In the genomic region with DNA sequence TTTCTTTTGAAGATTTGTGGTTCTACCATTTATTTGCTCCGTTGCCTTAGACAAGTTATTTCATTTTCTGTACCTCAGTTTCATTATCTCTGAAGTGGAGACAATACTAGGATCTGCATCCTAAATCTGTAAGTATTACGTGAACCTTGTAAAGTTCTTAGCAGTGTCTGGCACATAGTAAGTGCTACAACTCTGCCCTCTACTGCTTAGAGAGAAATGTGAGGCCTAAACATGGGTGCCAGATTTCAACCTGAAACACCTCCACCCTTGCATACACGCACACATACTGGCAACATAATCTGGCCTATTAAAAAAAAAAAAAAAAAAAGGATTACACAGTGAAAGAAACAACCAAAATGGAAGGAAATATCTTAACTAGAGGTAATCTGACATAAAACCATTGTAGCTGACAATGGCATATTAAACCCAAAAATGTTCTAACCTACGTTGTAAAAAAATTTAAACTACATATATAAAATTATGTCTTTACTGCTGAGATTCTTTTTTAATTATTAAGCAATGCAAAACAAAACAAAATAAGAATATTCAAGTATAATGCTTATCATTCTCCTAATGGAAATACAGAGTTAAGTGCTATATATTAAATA, we compare ENCODE assay signal across 7 cellular contexts.
DNase-seq lines count a peak whose midpoint lies in the region; ATAC-seq, FAIRE-seq and TF ChIP-seq lines count a peak whose summit lies in the region.

No MANE protein-coding gene starts in this region.

- intact Hi-C loops in pancreas (cut with DNase I): loop anchor here in 2 of 3 donors (10.0 kb wide), 2 partner anchors 132 to 222 kb away; a partner anchor contains a TSS

- H3K27ac ChIP-seq in HEK293 (ENCODE audit: extremely low read depth, low read depth, low read length) (no peak overlapping the region), pancreas (no peak overlapping the region)

- H3K4me1 ChIP-seq in HEK293 (ENCODE audit: control insufficient read depth, insufficient read depth, low read length) (no peaks in the 10 kb centered on the region), pancreas (no peaks in the 10 kb centered on the region)

- peak; percentile 21; the same call in 1 of the 2 replicates for TF ChIP-seq CTCF in GM12874 (IDR thresholded peaks at IDR 0.05; ENCODE audit: insufficient read depth, low read depth, low read length)
- TF ChIP-seq CTCF in HEK293 (tag by site-specific recombination; IDR thresholded peaks at IDR 0.05): peak; percentile 67
- peak in 1 of 4 donors; percentile 23 for TF ChIP-seq CTCF in pancreas (IDR thresholded peaks at IDR 0.05)

- FAIRE-seq in pancreas (lab: Jason Lieb, UNC): peak; percentile 5

- CTCF ChIA-PET in HEK293 (lab: Yijun Ruan, JAX): interaction anchor here (0.6 to 4.0 kb wide), 12 partner anchors 9 to 521 kb away, joined by 3 to 51 read pairs (median 5); a partner anchor contains a TSS

- ATAC-seq in pancreas (peak; percentile 53 to 93 (median 86)), HG02970 (IDR thresholded peaks at IDR 0.05; ENCODE audit: low FRiP score, unreplicated experiment) (no peak)

- WGBS in pancreas, 2 donors: 55 to 63% methylated on average over 4 of the region's 4 CpGs

- H3K4me3 ChIP-seq in HEK293 (ENCODE audit: low read depth, low read length): no peak overlapping the region
- H3K4me3 ChIP-seq in pancreas: no peak overlapping the region

- H3K9me3 ChIP-seq in HEK293 (ENCODE audit: control insufficient read depth, insufficient read depth, low read depth, low read length) (no peaks in the 10 kb centered on the region), pancreas (no peaks in the 10 kb centered on the region)

- DNase-seq in NCI-H146 treated with DMSO at 0.1 percent for 48 hours (lab: John Stamatoyannopoulos, UW; ENCODE audit: unreplicated experiment): peak; percentile 3
- DNase-seq in dermis microvascular lymphatic vessel endothelial cell (ENCODE audit: low read depth in 2 of 2): peak; percentile 34 to 73
- DNase-seq in pancreas: peak in 1 of 6 donors; percentile 18
- no peak for DNase-seq in T-helper 9 cell

- H3K36me3 ChIP-seq in HEK293 (ENCODE audit: control insufficient read depth in 2 of 2, insufficient read depth in 1 of 2, low read length in 2 of 2) (no peaks in the 10 kb centered on the region), pancreas (no peaks in the 10 kb centered on the region)

- POLR2A ChIA-PET in HEK293 (lab: Yijun Ruan, JAX): no interaction called here

- H3K27me3 ChIP-seq in pancreas: no peaks in the 10 kb centered on the region

TF ChIP-seq in HEK293, 187 proteins besides CTCF, POLR2A, EP300 and RAD21:
- TF ChIP-seq ZNF654 (tag by site-specific recombination; IDR thresholded peaks at IDR 0.05; ENCODE audit: low read depth): peak; percentile 82
- TF ChIP-seq ZNF664 (tag by site-specific recombination; IDR thresholded peaks at IDR 0.05): no peak
